ENCODE assay signal across 15 cellular contexts in genomic region chrX:120727503-120727902, GRCh38.
DNase-seq lines count a peak whose midpoint lies in the region; ATAC-seq and TF ChIP-seq lines count a peak whose summit lies in the region.
"Had no signal": no experiment of that assay in that cellular context is flagged by ENCODE, and none has a peak within 500 bp of the region (broad histone marks: within the 10 kb centered on the region; RNA-seq: fewer than 3 reads in every experiment).

No MANE protein-coding gene starts in this region.

- H3K79me2 ChIP-seq in SU-DHL-6 (ENCODE audit: insufficient read depth, low read length), result no peaks in the 10 kb centered on the region

- H3K9ac ChIP-seq in BLaER1 treated with 17β-estradiol and CSF1 and Interleukin-3, amounts not matched to agents 10 nM and 100 nM, result no peak overlapping the region
- H3K9ac ChIP-seq in SU-DHL-6 (ENCODE audit: low read length), result peak overlapping the region; percentile 4; the same call in 1 of the 2 replicates

- TF ChIP-seq CTCF in SU-DHL-6 (IDR thresholded peaks at IDR 0.05; ENCODE audit: insufficient read depth, low read length, poor library complexity, severe bottlenecking), result no peak

- H3K27ac ChIP-seq in BLaER1 treated with 17β-estradiol and CSF1 and Interleukin-3, amounts not matched to agents 10 nM and 100 nM, result no peak overlapping the region
- H3K27ac ChIP-seq in SU-DHL-6 (ENCODE audit: low read depth, low read length), result peak overlapping the region; percentile 82

- peaks cover 7 to 33% (median 25%) of the 10 kb centered on the region in 10 experiments; a peak in 19 of 20 replicates for H3K4me1 ChIP-seq in BLaER1 treated with 17β-estradiol and CSF1 and Interleukin-3, amounts not matched to agents 10 nM and 100 nM

- no peaks in the 10 kb centered on the region for H3K9me2 ChIP-seq in SU-DHL-6 (replicated peaks; ENCODE audit: insufficient read depth, low read length)

- peaks cover 0 to 13% (median 8%) of the 10 kb centered on the region in 11 experiments; a peak in 9 of 22 replicates for H3K9me3 ChIP-seq in BLaER1 treated with 17β-estradiol and CSF1 and Interleukin-3, amounts not matched to agents 10 nM and 100 nM (replicated peaks in 1 of 11)
- no peaks in the 10 kb centered on the region for H3K9me3 ChIP-seq in SU-DHL-6 (ENCODE audit: insufficient read depth, low read length)

- H3F3A ChIP-seq in SU-DHL-6 (ENCODE audit: insufficient read depth), result peaks cover 15% of the 10 kb centered on the region; the same call in 1 of the 2 replicates

- ATAC-seq in sciatic nerve, result peak; percentile 55
- no peak for ATAC-seq in HG03460 (IDR thresholded peaks at IDR 0.05; ENCODE audit: unreplicated experiment)
- ATAC-seq: CD8-positive, alpha-beta T cell; GM23338; HepG2 had no signal

- intact Hi-C loops in sciatic nerve (cut with DNase I), result no loop called here

- H3K4me2 ChIP-seq in BLaER1 treated with 17β-estradiol and CSF1 and Interleukin-3, amounts not matched to agents 10 nM and 100 nM, result peak overlapping the region in 8 of 11 experiments; percentile 27 to 77 (median 54); a peak in 14 of 22 replicates
- peak overlapping the region; percentile 63 for H3K4me2 ChIP-seq in SU-DHL-6 (ENCODE audit: low read depth, low read length, poor library complexity, severe bottlenecking)
- H3K4me2 ChIP-seq: GM23338 had no signal

- H3K27me3 ChIP-seq in BLaER1 treated with 17β-estradiol and CSF1 and Interleukin-3, amounts not matched to agents 10 nM and 100 nM, result peaks cover 0 to 4% (median 0%) of the 10 kb centered on the region in 11 experiments; a peak in 1 of 22 replicates
- no peaks in the 10 kb centered on the region for H3K27me3 ChIP-seq in SU-DHL-6 (ENCODE audit: low read length)

- H2AFZ ChIP-seq in SU-DHL-6 (ENCODE audit: low read depth, low read length, severe bottlenecking), result peak overlapping the region; percentile 34
- H2AFZ ChIP-seq: GM23338 had no signal

- no peaks in the 10 kb centered on the region for H4K20me1 ChIP-seq in BLaER1 treated with 17β-estradiol and CSF1 and Interleukin-3, amounts not matched to agents 10 nM and 100 nM
- no peaks in the 10 kb centered on the region for H4K20me1 ChIP-seq in SU-DHL-6 (ENCODE audit: low read depth, low read length)

- H3K36me3 ChIP-seq in BLaER1 treated with 17β-estradiol and CSF1 and Interleukin-3, amounts not matched to agents 10 nM and 100 nM, result no peaks in the 10 kb centered on the region
- no peaks in the 10 kb centered on the region for H3K36me3 ChIP-seq in SU-DHL-6 (ENCODE audit: low read length)

- DNase-seq in NCI-H1436 (lab: John Stamatoyannopoulos, UW) (peak; percentile 50), sciatic nerve (ENCODE audit: low spot score) (no peak), NCI-H1105 treated with DMSO at 0.1 percent for 48 hours (lab: John Stamatoyannopoulos, UW) (no peak)
- DNase-seq in activated CD8-positive, alpha-beta memory T cell treated with anti-CD3 and anti-CD28 coated beads for 24 hours, result no peak
- DNase-seq: CD8-positive, alpha-beta T cell; COR-L47; DMS153; DMS79 treated with DMSO at 0.1 percent for 48 hours; GDM1; H7 had no signal

- H3K4me3 ChIP-seq in BLaER1 treated with 17β-estradiol and CSF1 and Interleukin-3, amounts not matched to agents 10 nM and 100 nM, result no peak overlapping the region
- H3K4me3 ChIP-seq in SU-DHL-6 (ENCODE audit: insufficient read depth, low read length, poor library complexity, severe bottlenecking), result peak overlapping the region; percentile 35
- H3K4me3 ChIP-seq: GM23338 had no signal
